In genomic region chr1:63674865-63675815, GRCh38 we compare ENCODE assay signal across 10 cellular contexts.
DNase-seq lines count a peak whose midpoint lies in the region; ATAC-seq and TF ChIP-seq lines count a peak whose summit lies in the region.
"Had no signal": no experiment of that assay in that cellular context is flagged by ENCODE, and none has a peak within 500 bp of the region (broad histone marks: within the 10 kb centered on the region; RNA-seq: fewer than 3 reads in every experiment).

No MANE protein-coding gene starts in this region.

- H3K36me3 Mint-ChIP-seq in GM23338 (ENCODE audit: low read depth) = peaks cover 6% of the 10 kb centered on the region
- H3K36me3 Mint-ChIP-seq in WTC11 = no peaks in the 10 kb centered on the region

- POLR2A ChIA-PET in WTC11 (lab: Charles Lee) = no interaction called here

- H4K20me1 ChIP-seq in GM23338 (replicated peaks; ENCODE audit: insufficient read depth) = no peaks in the 10 kb centered on the region

- peak overlapping the region; percentile 45; the same call in 1 of the 2 replicates for H2AFZ ChIP-seq in GM23338

- CTCF ChIA-PET in WTC11 (lab: Charles Lee) = interaction anchor here (0.5 to 3.8 kb wide), 72 partner anchors 8 to 1316 kb away, joined by 3 to 95 read pairs (median 4); partner anchors contain the start of gene ROR1

- H3K4me1 ChIP-seq in GM23338 (ENCODE audit: insufficient read depth) = no peaks in the 10 kb centered on the region; the same call in 1 of the 2 replicates

- no peaks in the 10 kb centered on the region for H3K27me3 ChIP-seq in GM23338 (ENCODE audit: insufficient read depth)

- ATAC-seq in GM23338 (peak; percentile 16), WTC11 (peak; percentile 4), left cardiac atrium (peak; percentile 28 to 56), sciatic nerve (peak; percentile 29), HG03196 (IDR thresholded peaks at IDR 0.05; ENCODE audit: unreplicated experiment) (no peak)

- TF ChIP-seq CTCF in GM23338 (conservative IDR thresholded peaks at IDR 0.05; ENCODE audit: low read depth in 2 of 2) = no peak
- TF ChIP-seq CTCF in WTC11 (IDR thresholded peaks at IDR 0.05) = no peak

- H3K4me3 Mint-ChIP-seq in GM23338 = no peak overlapping the region
- H3K4me3 Mint-ChIP-seq in WTC11 = no peak overlapping the region

- H3K4me1 Mint-ChIP-seq in GM23338 (peaks cover 23% of the 10 kb centered on the region), WTC11 (peaks cover 23% of the 10 kb centered on the region)

- H3K9me3 Mint-ChIP-seq in GM23338 = peaks cover 13% of the 10 kb centered on the region
- H3K9me3 Mint-ChIP-seq in WTC11 = peaks cover 10% of the 10 kb centered on the region

- H3K4me3 ChIP-seq in GM23338 = no peak overlapping the region
- H3K4me3 ChIP-seq: GM12878 had no signal

- H3F3A ChIP-seq in GM23338 (replicated peaks; ENCODE audit: low read depth) = no peaks in the 10 kb centered on the region

- DNase-seq in GM23338 (ENCODE audit: low spot score) (no peak), WTC11 (ENCODE audit: low spot score) (no peak), left cardiac atrium (no peak), sciatic nerve (ENCODE audit: low spot score) (no peak), DMS153 (lab: John Stamatoyannopoulos, UW) (no peak), NAMALWA (ENCODE audit: low spot score) (no peak), T-helper 9 cell (no peak)
- DNase-seq: NCI-H748 treated with DMSO at 0.1 percent for 48 hours had no signal

- no peak overlapping the region for H3K27ac ChIP-seq in GM23338 (ENCODE audit: low read depth)

- H3K36me3 ChIP-seq in GM23338 (ENCODE audit: insufficient read depth) = no peaks in the 10 kb centered on the region

- H3K4me2 ChIP-seq in GM23338 = no peak overlapping the region

- no peaks in the 10 kb centered on the region for H3K79me2 ChIP-seq in GM23338 (replicated peaks; ENCODE audit: insufficient read depth)

- H3K9me2 ChIP-seq in GM23338 (ENCODE audit: insufficient read depth) = no peaks in the 10 kb centered on the region

- H3K27ac Mint-ChIP-seq in GM23338 (no peak overlapping the region), WTC11 (no peak overlapping the region)

- intact Hi-C loops in left cardiac atrium (cut with DNase I) (loop anchor here (2.0 to 10.0 kb wide), 2 partner anchors 570 to 572 kb away; no protein-coding TSS in a partner anchor), sciatic nerve (cut with DNase I) (no loop called here)

- H3K27me3 Mint-ChIP-seq in GM23338 (ENCODE audit: insufficient read depth, low read depth, poor library complexity) = peaks cover 6% of the 10 kb centered on the region
- H3K27me3 Mint-ChIP-seq in WTC11 (ENCODE audit: low read depth) = 0 out of 2 replicates have a peak, but pooled peaks cover under 1% of the 10 kb centered on the region

TF ChIP-seq in GM23338, 12 proteins besides CTCF, POLR2A, EP300 and RAD21 (continues in another document):
- TF ChIP-seq EZH2phosphoT487 (IDR thresholded peaks at IDR 0.05; ENCODE audit: unreplicated experiment) = no peak

TF ChIP-seq in WTC11, 78 proteins besides CTCF, POLR2A, EP300 and RAD21:
- TF ChIP-seq SP1 (CRISPR knock-in tag; conservative IDR thresholded peaks at IDR 0.05) (no peak), TCF7 (CRISPR knock-in tag; IDR thresholded peaks at IDR 0.05; ENCODE audit: low read depth) (no peak), PRRX2 (CRISPR knock-in tag; IDR thresholded peaks at IDR 0.05) (no peak), NR2C2 (CRISPR knock-in tag; IDR thresholded peaks at IDR 0.05) (no peak), PRDM15 (CRISPR knock-in tag; IDR thresholded peaks at IDR 0.05) (no peak), NFYB (CRISPR knock-in tag; conservative IDR thresholded peaks at IDR 0.05; ENCODE audit: low read depth) (no peak)
- TF ChIP-seq, protein P1, sequence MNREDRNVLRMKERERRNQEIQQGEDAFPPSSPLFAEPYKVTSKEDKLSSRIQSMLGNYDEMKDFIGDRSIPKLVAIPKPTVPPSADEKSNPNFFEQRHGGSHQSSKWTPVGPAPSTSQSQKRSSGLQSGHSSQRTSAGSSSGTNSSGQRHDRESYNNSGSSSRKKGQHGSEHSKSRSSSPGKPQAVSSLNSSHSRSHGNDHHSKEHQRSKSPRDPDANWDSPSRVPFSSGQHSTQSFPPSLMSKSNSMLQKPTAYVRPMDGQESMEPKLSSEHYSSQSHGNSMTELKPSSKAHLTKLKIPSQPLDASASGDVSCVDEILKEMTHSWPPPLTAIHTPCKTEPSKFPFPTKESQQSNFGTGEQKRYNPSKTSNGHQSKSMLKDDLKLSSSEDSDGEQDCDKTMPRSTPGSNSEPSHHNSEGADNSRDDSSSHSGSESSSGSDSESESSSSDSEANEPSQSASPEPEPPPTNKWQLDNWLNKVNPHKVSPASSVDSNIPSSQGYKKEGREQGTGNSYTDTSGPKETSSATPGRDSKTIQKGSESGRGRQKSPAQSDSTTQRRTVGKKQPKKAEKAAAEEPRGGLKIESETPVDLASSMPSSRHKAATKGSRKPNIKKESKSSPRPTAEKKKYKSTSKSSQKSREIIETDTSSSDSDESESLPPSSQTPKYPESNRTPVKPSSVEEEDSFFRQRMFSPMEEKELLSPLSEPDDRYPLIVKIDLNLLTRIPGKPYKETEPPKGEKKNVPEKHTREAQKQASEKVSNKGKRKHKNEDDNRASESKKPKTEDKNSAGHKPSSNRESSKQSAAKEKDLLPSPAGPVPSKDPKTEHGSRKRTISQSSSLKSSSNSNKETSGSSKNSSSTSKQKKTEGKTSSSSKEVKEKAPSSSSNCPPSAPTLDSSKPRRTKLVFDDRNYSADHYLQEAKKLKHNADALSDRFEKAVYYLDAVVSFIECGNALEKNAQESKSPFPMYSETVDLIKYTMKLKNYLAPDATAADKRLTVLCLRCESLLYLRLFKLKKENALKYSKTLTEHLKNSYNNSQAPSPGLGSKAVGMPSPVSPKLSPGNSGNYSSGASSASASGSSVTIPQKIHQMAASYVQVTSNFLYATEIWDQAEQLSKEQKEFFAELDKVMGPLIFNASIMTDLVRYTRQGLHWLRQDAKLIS (CRISPR knock-in tag; IDR thresholded peaks at IDR 0.05; ENCODE audit: borderline replicate concordance) = no peak
